Comparison of ENCODE assay signal across 8 cellular contexts in genomic region chr18:24397131-24397693, GRCh38. TPM values are rescaled to one million over a fixed set of nuclear protein-coding genes. Genes with fewer than 3 reads are reported as not detected.
DNase-seq lines count a peak whose midpoint lies in the region; ATAC-seq and TF ChIP-seq lines count a peak whose summit lies in the region.

No MANE protein-coding gene starts in this region.

- no peaks in the 10 kb centered on the region for H3K9me3 ChIP-seq in neuron (ENCODE audit: low read length)

- no peaks in the 10 kb centered on the region for H3K9me3 Mint-ChIP-seq in activated naive CD8-positive, alpha-beta T cell treated with anti-CD3 and anti-CD28 coated beads for 36 hours

- H3K4me3 ChIP-seq in GM12864 (ENCODE audit: low read depth, low read length) (peak overlapping the region; percentile 43), neuron (ENCODE audit: low read length) (peak overlapping the region; percentile 72)

- H3K27ac Mint-ChIP-seq in activated naive CD8-positive, alpha-beta T cell treated with anti-CD3 and anti-CD28 coated beads for 36 hours, result peak overlapping the region; percentile 1

- peaks cover 41% of the 10 kb centered on the region for H3K4me1 ChIP-seq in neuron (ENCODE audit: insufficient read depth, low read length)

- H3K36me3 Mint-ChIP-seq in activated naive CD8-positive, alpha-beta T cell treated with anti-CD3 and anti-CD28 coated beads for 36 hours, result no peaks in the 10 kb centered on the region

- no peak overlapping the region for H2AFZ ChIP-seq in neuron (ENCODE audit: low read depth, low read length)

- peak overlapping the region; percentile 76 for H3K4me3 Mint-ChIP-seq in activated naive CD8-positive, alpha-beta T cell treated with anti-CD3 and anti-CD28 coated beads for 36 hours

- H3K36me3 ChIP-seq in neuron (ENCODE audit: insufficient read depth, low read length), result no peaks in the 10 kb centered on the region

- no peak for ATAC-seq in HG03108 (IDR thresholded peaks at IDR 0.05; ENCODE audit: unreplicated experiment)

- peaks cover 41% of the 10 kb centered on the region for H3K27me3 Mint-ChIP-seq in activated naive CD8-positive, alpha-beta T cell treated with anti-CD3 and anti-CD28 coated beads for 36 hours

- H3K4me1 Mint-ChIP-seq in activated naive CD8-positive, alpha-beta T cell treated with anti-CD3 and anti-CD28 coated beads for 36 hours, result peaks cover 18% of the 10 kb centered on the region

- DNase-seq in GM12864 (ENCODE audit: low read depth), result no peak
- DNase-seq in KG1 (lab: John Stamatoyannopoulos, UW), result peak; percentile 48
- DNase-seq in OCI-M1 (lab: John Stamatoyannopoulos, UW), result peak; percentile 91
- DNase-seq in activated naive CD8-positive, alpha-beta T cell treated with anti-CD3 and anti-CD28 coated beads for 36 hours, result no peak
- peak; percentile 63 for DNase-seq in glomerular endothelial cell (ENCODE audit: extremely low read depth, low read depth, low spot score)
- peak; percentile 62 for DNase-seq in ureter (ENCODE audit: low spot score)

- no peaks in the 10 kb centered on the region for H3K27me3 ChIP-seq in neuron (ENCODE audit: insufficient read depth, low read length)

- no peak for TF ChIP-seq CTCF in GM12864 (IDR thresholded peaks at IDR 0.05; ENCODE audit: low read depth, low read length, missing control alignments)

RNA-seq across cellular contexts. Expression of gene OSBPL1A, which starts 0.4 kb away (rescaled TPM):
- 1 to 10 TPM; 2.8 to 4.0 TPM for total RNA-seq in activated naive CD8-positive, alpha-beta T cell treated with anti-CD3 and anti-CD28 coated beads for 36 hours
- 15.3 and 18.7 TPM in 2 replicates for total RNA-seq in glomerular endothelial cell
- total RNA-seq in ureter, result 40.4 TPM

RNA-seq across cellular contexts. Expression of gene IMPACT, which starts 29.3 kb away (rescaled TPM):
- total RNA-seq in activated naive CD8-positive, alpha-beta T cell treated with anti-CD3 and anti-CD28 coated beads for 36 hours, result 10 to 100 TPM; 23.8 to 26.4 TPM
- total RNA-seq in glomerular endothelial cell, result 20.2 and 23.3 TPM in 2 replicates
- total RNA-seq in ureter, result 49.4 TPM

Comparison
In these comparisons a context has a peak if more than half of its experiments do, and no peak if none do; other contexts are left out.
1. DNase-seq: peak in KG1 (single experiment), OCI-M1 (single experiment), glomerular endothelial cell (single experiment) and ureter (single experiment); none in GM12864 (single experiment) and activated naive CD8-positive, alpha-beta T cell treated with anti-CD3 and anti-CD28 coated beads for 36 hours (single experiment).